In the genomic region with DNA sequence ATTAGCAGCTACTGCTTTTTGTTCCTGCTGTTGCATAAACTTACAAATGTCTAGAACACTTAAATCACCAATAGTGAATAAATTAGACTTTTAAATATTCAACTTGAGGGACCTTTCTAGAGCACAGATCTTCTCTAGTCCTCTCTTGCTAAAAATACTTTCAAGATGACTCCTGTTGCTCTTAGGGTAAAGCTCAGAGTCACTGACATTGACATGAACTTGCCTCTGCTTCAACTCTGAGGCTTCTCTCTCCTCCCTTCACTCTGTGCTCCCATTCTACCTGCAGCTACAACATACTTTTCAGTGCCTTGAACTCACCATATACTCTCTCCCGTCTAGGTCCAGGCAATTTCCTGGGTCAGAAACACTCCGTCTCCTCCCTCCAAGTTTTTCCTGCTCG, we compare ENCODE assay signal across 14 cellular contexts. TPM values are rescaled to one million over a fixed set of nuclear protein-coding genes. Genes with fewer than 3 reads are reported as not detected.
A peak's percentile ranks its signal among the peaks of the same experiment; 100 is the strongest.
DNase-seq lines count a peak whose midpoint lies in the region; ATAC-seq and TF ChIP-seq lines count a peak whose summit lies in the region.
"Had no signal": no experiment of that assay in that cellular context is flagged by ENCODE, and none has a peak within 500 bp of the region (broad histone marks: within the 10 kb centered on the region; RNA-seq: fewer than 3 reads in every experiment).

No MANE protein-coding gene starts in this region.

- CTCF ChIA-PET in activated CD4-positive, alpha-beta T cell treated with anti-CD3 and anti-CD28 coated beads for 36 hours (lab: Charles Lee): interaction anchor here (1.2 to 1.9 kb wide), 2 partner anchors 11 to 16 kb away, joined by 3 to 6 read pairs; no protein-coding TSS in a partner anchor

- DNase-seq in activated CD4-positive, alpha-beta T cell treated with anti-CD3 and anti-CD28 coated beads for 36 hours: no peak
- DNase-seq in activated CD4-positive, alpha-beta T cell treated with anti-CD3 and anti-CD28 coated beads for 48 hours: no peak
- DNase-seq in EH (ENCODE audit: low read depth) (peak; percentile 1), chondrocyte (ENCODE audit: low spot score) (no peak), sciatic nerve (ENCODE audit: low spot score) (no peak)
- DNase-seq: 8988T; Calu3; CD8-positive, alpha-beta T cell; DMS79 treated with DMSO at 0.1 percent for 48 hours; EL had no signal

- H3K27ac Mint-ChIP-seq in activated CD4-positive, alpha-beta T cell treated with anti-CD3 and anti-CD28 coated beads for 36 hours: no peak overlapping the region
- peak overlapping the region; percentile 19 for H3K27ac Mint-ChIP-seq in chondrocyte (ENCODE audit: unreplicated experiment)
- H3K27ac Mint-ChIP-seq: B cell; CD8-positive, alpha-beta T cell had no signal

- peaks cover 10% of the 10 kb centered on the region for H3K36me3 Mint-ChIP-seq in activated CD4-positive, alpha-beta T cell treated with anti-CD3 and anti-CD28 coated beads for 36 hours (ENCODE audit: low read depth)
- H3K36me3 Mint-ChIP-seq in chondrocyte (ENCODE audit: low read depth): peaks cover 2% of the 10 kb centered on the region

- intact Hi-C loops in activated CD4-positive, alpha-beta T cell treated with anti-CD3 and anti-CD28 coated beads for 36 hours (cut with DNase I, micrococcal nuclease): no loop called here
- intact Hi-C loops in sciatic nerve (cut with DNase I): no loop called here

- no peak for TF ChIP-seq CTCF in chondrocyte (IDR thresholded peaks at IDR 0.05)

- no peak overlapping the region for H3K4me3 Mint-ChIP-seq in activated CD4-positive, alpha-beta T cell treated with anti-CD3 and anti-CD28 coated beads for 36 hours
- H3K4me3 Mint-ChIP-seq in chondrocyte (ENCODE audit: unreplicated experiment): no peak overlapping the region
- H3K4me3 Mint-ChIP-seq: B cell; CD8-positive, alpha-beta T cell had no signal

- H3K27me3 Mint-ChIP-seq in activated CD4-positive, alpha-beta T cell treated with anti-CD3 and anti-CD28 coated beads for 36 hours: no peaks in the 10 kb centered on the region
- H3K27me3 Mint-ChIP-seq in chondrocyte (ENCODE audit: low read depth): peaks cover 11% of the 10 kb centered on the region
- H3K27me3 Mint-ChIP-seq: B cell had no signal

- POLR2A ChIA-PET in activated CD4-positive, alpha-beta T cell treated with anti-CD3 and anti-CD28 coated beads for 36 hours (lab: Charles Lee): no interaction called here

- H3K9me3 Mint-ChIP-seq in activated CD4-positive, alpha-beta T cell treated with anti-CD3 and anti-CD28 coated beads for 36 hours (ENCODE audit: low read depth): peaks cover 6% of the 10 kb centered on the region
- peaks cover 9% of the 10 kb centered on the region for H3K9me3 Mint-ChIP-seq in chondrocyte (ENCODE audit: low read depth)

- peaks cover 3% of the 10 kb centered on the region for H3K4me1 Mint-ChIP-seq in activated CD4-positive, alpha-beta T cell treated with anti-CD3 and anti-CD28 coated beads for 36 hours
- H3K4me1 Mint-ChIP-seq in chondrocyte (ENCODE audit: low read depth): peaks cover 11% of the 10 kb centered on the region
- H3K4me1 Mint-ChIP-seq: B cell had no signal

- peak; percentile 44 for ATAC-seq in activated CD4-positive, alpha-beta T cell treated with anti-CD3 and anti-CD28 coated beads for 36 hours
- ATAC-seq in sciatic nerve: no peak
- no peak for ATAC-seq in HG02763 (IDR thresholded peaks at IDR 0.05; ENCODE audit: unreplicated experiment)
- ATAC-seq in GM21786 (IDR thresholded peaks at IDR 0.05; ENCODE audit: unreplicated experiment): no peak
- ATAC-seq: CD8-positive, alpha-beta T cell had no signal

RNA-seq across cellular contexts. Expression of a gene that starts 15.9 kb away (rescaled TPM):
- total RNA-seq in activated CD4-positive, alpha-beta T cell treated with anti-CD3 and anti-CD28 coated beads for 36 hours: 10 to 100 TPM; 11.2 to 18.2 TPM
- total RNA-seq in chondrocyte: 0.22 TPM in 1 of 3 replicates, not detected in the others
- total RNA-seq in sciatic nerve: 3.9 TPM
- total RNA-seq: G401 had no signal
